Comparison of ENCODE assay signal across 8 cellular contexts in the genomic region with DNA sequence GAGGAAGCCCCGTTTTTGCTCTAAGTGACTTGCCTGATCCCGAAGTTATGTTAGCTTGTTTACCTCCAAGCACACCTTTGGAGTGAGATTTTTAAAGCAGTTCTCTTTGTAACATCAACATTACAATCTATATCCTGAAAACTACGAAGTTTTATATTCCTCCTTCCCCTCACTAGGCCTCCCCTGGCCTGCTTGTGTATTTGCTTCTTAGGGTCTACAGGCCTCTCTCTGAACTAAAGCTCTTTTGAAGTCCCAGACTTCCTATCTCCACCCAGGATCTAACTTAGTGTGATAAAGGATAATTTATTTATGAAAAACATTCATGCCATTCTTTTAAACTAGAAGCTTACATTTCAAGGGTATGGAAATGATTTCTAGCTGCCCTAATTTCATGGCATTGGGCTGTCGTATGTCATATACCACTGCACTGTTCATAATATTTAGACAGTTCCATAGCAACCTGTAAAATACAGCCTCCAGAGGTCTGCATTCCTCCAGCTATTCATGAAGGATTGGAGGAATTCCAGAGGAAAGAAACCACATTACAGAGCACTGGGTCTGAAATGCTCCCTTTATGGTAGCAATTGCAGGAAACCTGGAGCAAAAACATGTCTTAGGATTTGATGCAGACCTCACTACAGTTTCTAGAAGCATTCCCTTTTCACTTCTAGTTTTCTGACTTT. TPM values are rescaled to one million over a fixed set of nuclear protein-coding genes. Genes with fewer than 3 reads are reported as not detected.
DNase-seq lines count a peak whose midpoint lies in the region; ATAC-seq and TF ChIP-seq lines count a peak whose summit lies in the region.

No MANE protein-coding gene starts in this region.

- H3K79me2 ChIP-seq in ACC112 (ENCODE audit: control insufficient read depth, insufficient read depth, low read length, unreplicated experiment) (no peaks in the 10 kb centered on the region), HCT116 (ENCODE audit: insufficient read depth, low read length) (no peaks in the 10 kb centered on the region)

- no peak overlapping the region for H3K9ac ChIP-seq in HCT116 (ENCODE audit: low read length)

- H3K4me1 ChIP-seq in ACC112 (ENCODE audit: control insufficient read depth, insufficient read depth, low read length, unreplicated experiment), result peaks cover 21% of the 10 kb centered on the region
- H3K4me1 ChIP-seq in HCT116 (ENCODE audit: control insufficient read depth in 1 of 2, insufficient read depth in 2 of 2, low read length in 2 of 2), result peaks cover 13 to 14% of the 10 kb centered on the region in 2 experiments; a peak in 3 of 4 replicates
- H3K4me1 ChIP-seq in heart left ventricle, result peaks cover 0 to 23% (median 8%) of the 10 kb centered on the region in 12 donors

- CTCF ChIA-PET in HCT116 (lab: Charles Lee), result no interaction called here
- CTCF ChIA-PET in activated CD4-positive, alpha-beta memory T cell treated with anti-CD3 and anti-CD28 coated beads, Interleukin-2, amount 10 ng/mL, durations not matched to agents 7 days and 5 days (lab: Charles Lee), result interaction anchor here (0.7 to 1.8 kb wide), 11 partner anchors 11 to 583 kb away, joined by 3 to 8 read pairs (median 3); no protein-coding TSS in a partner anchor

- H4K20me1 ChIP-seq in HCT116 (ENCODE audit: insufficient read depth), result no peaks in the 10 kb centered on the region

- BruUV-seq in HCT116 (replicated peaks; lab: Mats Ljungman, UMichigan), result no TSS peak

- H3K36me3 Mint-ChIP-seq in activated CD4-positive, alpha-beta memory T cell treated with anti-CD3 and anti-CD28 coated beads, Interleukin-2, amount 10 ng/mL, durations not matched to agents 7 days and 5 days (ENCODE audit: low read depth), result peaks cover 13% of the 10 kb centered on the region

- H3K9me3 ChIP-seq in HCT116 (ENCODE audit: control insufficient read depth in 1 of 2, insufficient read depth in 1 of 2, low read depth in 1 of 2, low read length in 2 of 2) (no peaks in the 10 kb centered on the region), heart left ventricle (peaks cover 0 to 6% (median 0%) of the 10 kb centered on the region in 12 donors), MG63 (no peaks in the 10 kb centered on the region)

- ATAC-seq in HCT116 (peak; percentile 86), heart left ventricle (peak; percentile 61 to 79 (median 72)), sciatic nerve (peak; percentile 95)

- TF ChIP-seq POLR2A in HCT116 (IDR thresholded peaks at IDR 0.05; ENCODE audit: borderline replicate concordance, extremely low read depth, insufficient read depth, insufficient read length), result no peak
- no peak for TF ChIP-seq POLR2A in heart left ventricle (IDR thresholded peaks at IDR 0.05)

- peaks cover 7% of the 10 kb centered on the region for H3K9me3 Mint-ChIP-seq in activated CD4-positive, alpha-beta memory T cell treated with anti-CD3 and anti-CD28 coated beads, Interleukin-2, amount 10 ng/mL, durations not matched to agents 7 days and 5 days

- peak overlapping the region; percentile 30 for H3K4me2 ChIP-seq in HCT116 (ENCODE audit: low read length)

- H3K4me3 Mint-ChIP-seq in activated CD4-positive, alpha-beta memory T cell treated with anti-CD3 and anti-CD28 coated beads, Interleukin-2, amount 10 ng/mL, durations not matched to agents 7 days and 5 days, result peak overlapping the region; percentile 17

- POLR2A ChIA-PET in HCT116 (lab: Charles Lee), result no interaction called here
- POLR2A ChIA-PET in activated CD4-positive, alpha-beta memory T cell treated with anti-CD3 and anti-CD28 coated beads, Interleukin-2, amount 10 ng/mL, durations not matched to agents 7 days and 5 days (lab: Charles Lee), result interaction anchor here (1.0 to 2.1 kb wide), 11 partner anchors 9 to 519 kb away, joined by 3 to 17 read pairs (median 5); a partner anchor contains a TSS

- H3K27ac Mint-ChIP-seq in activated CD4-positive, alpha-beta memory T cell treated with anti-CD3 and anti-CD28 coated beads, Interleukin-2, amount 10 ng/mL, durations not matched to agents 7 days and 5 days, result peak overlapping the region; percentile 83

- H2AFZ ChIP-seq in ACC112 (ENCODE audit: low read length, unreplicated experiment) (peak overlapping the region; percentile 95), HCT116 (ENCODE audit: low read depth, low read length, poor library complexity, severe bottlenecking) (peak overlapping the region; percentile 22)

- H3K4me3 ChIP-seq in ACC112 (ENCODE audit: low read depth, low read length) (no peak overlapping the region), HCT116 (replicated peaks in 1 of 2; ENCODE audit: low read depth in 1 of 2, low read length in 2 of 2) (no peak overlapping the region), heart left ventricle (no peak overlapping the region), MG63 (no peak overlapping the region)

- RAD21 ChIA-PET in HCT116 (lab: Charles Lee; ENCODE audit: low non-redundant PET in 1 of 2, low total read pairs in 2 of 2, uncharacterized antibody in 2 of 2, unreplicated experiment in 2 of 2), result interaction anchor here in 1 of 2 experiments (1.1 kb wide), 1 partner anchor 163 kb away, joined by 3 read pairs; no protein-coding TSS in a partner anchor

- peak overlapping the region; percentile 90 for H3K27ac ChIP-seq in ACC112 (ENCODE audit: low read depth, low read length)
- H3K27ac ChIP-seq in HCT116 (ENCODE audit: low read depth, low read length), result 0 out of 2 replicates have a peak overlapping the region, but pooled peaks have one; percentile 8
- peak overlapping the region in 10 of 12 donors; percentile 20 to 87 (median 70) for H3K27ac ChIP-seq in heart left ventricle

- TF ChIP-seq RAD21 in HCT116 (IDR thresholded peaks at IDR 0.05; ENCODE audit: low read depth), result no peak

- 44 to 51% (median 45%) methylated on average over 4 of the region's 4 CpGs for WGBS in heart left ventricle, 4 donors

- H3K9me2 ChIP-seq in HCT116 (ENCODE audit: insufficient read depth), result no peaks in the 10 kb centered on the region

- H3K27me3 ChIP-seq in ACC112 (ENCODE audit: insufficient read depth, low read length), result no peaks in the 10 kb centered on the region
- no peaks in the 10 kb centered on the region for H3K27me3 ChIP-seq in HCT116 (ENCODE audit: insufficient read depth, low read length)
- no peaks in the 10 kb centered on the region for H3K27me3 ChIP-seq in heart left ventricle
- H3K27me3 ChIP-seq in MG63, result no peaks in the 10 kb centered on the region

- TF ChIP-seq CTCF in HCT116 (IDR thresholded peaks at IDR 0.05 in 2 of 3, conservative IDR thresholded peaks at IDR 0.05 in 1 of 3; ENCODE audit: borderline replicate concordance in 1 of 3, insufficient read depth in 1 of 3, low read depth in 2 of 3, low read length in 2 of 3), result no peak
- TF ChIP-seq CTCF in heart left ventricle (IDR thresholded peaks at IDR 0.05), result no peak

- H3K4me1 Mint-ChIP-seq in activated CD4-positive, alpha-beta memory T cell treated with anti-CD3 and anti-CD28 coated beads, Interleukin-2, amount 10 ng/mL, durations not matched to agents 7 days and 5 days, result peaks cover 74% of the 10 kb centered on the region

- H3K27me3 Mint-ChIP-seq in activated CD4-positive, alpha-beta memory T cell treated with anti-CD3 and anti-CD28 coated beads, Interleukin-2, amount 10 ng/mL, durations not matched to agents 7 days and 5 days, result no peaks in the 10 kb centered on the region

- DNase-seq in HCT116 (ENCODE audit: low read depth, low spot score) (peak; percentile 61), heart left ventricle (no peak), sciatic nerve (ENCODE audit: low spot score) (no peak), inferior parietal cortex (ENCODE audit: extremely low spot score) (no peak), NCI-H187 (lab: John Stamatoyannopoulos, UW) (no peak), MG63 (no peak)
- no peak for DNase-seq in activated CD4-positive, alpha-beta memory T cell treated with anti-CD3 and anti-CD28 coated beads, Interleukin-2, amount 10 ng/mL, durations not matched to agents 7 days and 5 days

- intact Hi-C loops in HCT116 (cut with micrococcal nuclease) (no loop called here), heart left ventricle (cut with DNase I) (no loop called here), sciatic nerve (cut with DNase I) (no loop called here)

- no peaks in the 10 kb centered on the region for H3K36me3 ChIP-seq in ACC112 (ENCODE audit: insufficient read depth, low read length)
- H3K36me3 ChIP-seq in HCT116 (ENCODE audit: control insufficient read depth in 1 of 2, insufficient read depth in 2 of 2, low read length in 2 of 2), result no peaks in the 10 kb centered on the region
- H3K36me3 ChIP-seq in heart left ventricle, result no peaks in the 10 kb centered on the region
- no peaks in the 10 kb centered on the region for H3K36me3 ChIP-seq in MG63

TF ChIP-seq in HCT116, 20 proteins besides CTCF, POLR2A, EP300 and RAD21:
- TF ChIP-seq CEBPB (IDR thresholded peaks at IDR 0.05; ENCODE audit: low read depth) (no peak), POLR2AphosphoS5 (IDR thresholded peaks at IDR 0.05; ENCODE audit: low read depth, low read length) (no peak), SRF (IDR thresholded peaks at IDR 0.05; ENCODE audit: low read depth) (no peak), SP1 (IDR thresholded peaks at IDR 0.05; ENCODE audit: low read depth) (no peak), ELF1 (IDR thresholded peaks at IDR 0.05; ENCODE audit: borderline replicate concordance, low read depth) (no peak), TCF7L2 (IDR thresholded peaks at IDR 0.05; ENCODE audit: borderline replicate concordance, extremely low read depth, insufficient read depth, insufficient read length) (no peak), SIN3A (IDR thresholded peaks at IDR 0.05; ENCODE audit: low read depth) (no peak)

RNA-seq across cellular contexts. Expression of a gene that starts 36.0 kb away (rescaled TPM):
- total RNA-seq in HCT116 (2021; ENCODE audit: unreplicated experiment), result not detected
- polyA plus RNA-seq in HCT116 (2012), result not detected in 2 replicates
- total RNA-seq in activated CD4-positive, alpha-beta memory T cell treated with anti-CD3 and anti-CD28 coated beads, Interleukin-2, amount 10 ng/mL, durations not matched to agents 7 days and 5 days, result 10 to 100 TPM; 67.3 to 69.2 TPM
- 10 to 100 TPM in 1 of 9 donors, 1 to 10 TPM in 3, under 1 TPM in 4, not detected in 1; 0.28 to 20.4 (median 0.98) TPM for total RNA-seq in heart left ventricle
- polyA plus RNA-seq in heart left ventricle, result 1 to 10 TPM in 1 of 2 donors, under 1 TPM in 1; 0.91 to 6.3 TPM
- total RNA-seq in sciatic nerve, result 137 TPM
- total RNA-seq in MG63 (2014; rRNA removed; shearing (Covaris generic); ENCODE audit: low replicate concordance), result 0.62 TPM in 1 of 2 replicates, not detected in the other

Comparison
In these comparisons a context has a peak if more than half of its experiments do, and no peak if none do; other contexts are left out.
1. H3K27ac ChIP-seq: peak in every context shown above with its lines; median percentile 90 in ACC112; 70 in heart left ventricle; 8 in HCT116.